24 cellular contexts compared by ENCODE assay signal in genomic region chr22:19972251-19972650, GRCh38. TPM values are rescaled to one million over a fixed set of nuclear protein-coding genes. Genes with fewer than 3 reads are reported as not detected.
DNase-seq lines count a peak whose midpoint lies in the region; ATAC-seq, FAIRE-seq and TF ChIP-seq lines count a peak whose summit lies in the region.
"Had no signal": no experiment of that assay in that cellular context is flagged by ENCODE, and none has a peak within 500 bp of the region (broad histone marks: within the 10 kb centered on the region; RNA-seq: fewer than 3 reads in every experiment).

No MANE protein-coding gene starts in this region.

- H3K36me3 Mint-ChIP-seq in activated T-cell treated with anti-CD3 and anti-CD28 coated beads, Interleukin-2, amount 50 U/mL, for 24 hours (ENCODE audit: low read depth): peaks cover 20% of the 10 kb centered on the region
- H3K36me3 Mint-ChIP-seq in activated T-cell treated with anti-CD3 and anti-CD28 coated beads, Interleukin-2, amount 50 U/mL, for 72 hours (ENCODE audit: insufficient read depth in 2 of 2): no peaks in the 10 kb centered on the region
- H3K36me3 Mint-ChIP-seq in natural killer cell: no peaks in the 10 kb centered on the region

- TF ChIP-seq POLR2A in K562 (conservative IDR thresholded peaks at IDR 0.05): no peak
- TF ChIP-seq POLR2A in thyroid gland (IDR thresholded peaks at IDR 0.05): no peak

- peak overlapping the region; percentile 50 for H3K27ac Mint-ChIP-seq in activated T-cell treated with anti-CD3 and anti-CD28 coated beads, Interleukin-2, amount 50 U/mL, for 24 hours
- no peak overlapping the region for H3K27ac Mint-ChIP-seq in activated T-cell treated with anti-CD3 and anti-CD28 coated beads, Interleukin-2, amount 50 U/mL, for 72 hours
- H3K27ac Mint-ChIP-seq in natural killer cell: peak overlapping the region; percentile 84 to 85
- H3K27ac Mint-ChIP-seq: CD8-positive, alpha-beta T cell had no signal

- H3K4me2 ChIP-seq in K562 (ENCODE audit: insufficient read depth, low read length): no peak overlapping the region

- no peak for TF ChIP-seq EP300 in K562 (IDR thresholded peaks at IDR 0.05; ENCODE audit: low read length)

- H3K27ac ChIP-seq in K562 (ENCODE audit: extremely low read depth, low read depth, low read length): no peak overlapping the region
- peak overlapping the region; percentile 27 to 46 (median 36) for H3K27ac ChIP-seq in thyroid gland
- H3K27ac ChIP-seq: HL-60, Peyer's patch had no signal

- peaks cover 18 to 86% of the 10 kb centered on the region in 2 experiments for H3K4me1 ChIP-seq in K562 (replicated peaks in 1 of 2; ENCODE audit: control insufficient read depth in 2 of 2, insufficient read depth in 2 of 2, low read length in 2 of 2)
- peaks cover 0 to 20% of the 10 kb centered on the region in 2 donors for H3K4me1 ChIP-seq in thyroid gland

- no peak for TF ChIP-seq CTCF in K562 (IDR thresholded peaks at IDR 0.05 in 2 of 3, conservative IDR thresholded peaks at IDR 0.05 in 1 of 3; ENCODE audit: insufficient read depth in 2 of 3, low read depth in 1 of 3, low read length in 3 of 3)
- no peak for TF ChIP-seq CTCF in natural killer cell (IDR thresholded peaks at IDR 0.05)
- no peak for TF ChIP-seq CTCF in thyroid gland (IDR thresholded peaks at IDR 0.05)

- 94% methylated on average over 9 of the region's 9 CpGs for WGBS in K562 (ENCODE audit: insufficient coverage, low coverage, missing lambda C conversion rate)
- 91 to 95% methylated on average over 9 of the region's 9 CpGs for WGBS in thyroid gland, 2 donors

- peaks cover 46% of the 10 kb centered on the region for H4K20me1 ChIP-seq in K562 (replicated peaks; ENCODE audit: control insufficient read depth, insufficient read depth, low read length)

- FAIRE-seq in K562 (lab: Jason Lieb, UNC): no peak
- FAIRE-seq: GM12891 had no signal

- H3K79me2 ChIP-seq in K562 (ENCODE audit: control insufficient read depth, insufficient read depth, low read length): no peaks in the 10 kb centered on the region

- no peak overlapping the region for H3K4me3 Mint-ChIP-seq in activated T-cell treated with anti-CD3 and anti-CD28 coated beads, Interleukin-2, amount 50 U/mL, for 24 hours
- H3K4me3 Mint-ChIP-seq in activated T-cell treated with anti-CD3 and anti-CD28 coated beads, Interleukin-2, amount 50 U/mL, for 72 hours: no peak overlapping the region
- peak overlapping the region; percentile 87 for H3K4me3 Mint-ChIP-seq in natural killer cell
- H3K4me3 Mint-ChIP-seq: CD8-positive, alpha-beta T cell had no signal

- peaks cover 15% of the 10 kb centered on the region for H3K4me1 Mint-ChIP-seq in activated T-cell treated with anti-CD3 and anti-CD28 coated beads, Interleukin-2, amount 50 U/mL, for 24 hours (ENCODE audit: low read depth)
- peaks cover 11% of the 10 kb centered on the region for H3K4me1 Mint-ChIP-seq in activated T-cell treated with anti-CD3 and anti-CD28 coated beads, Interleukin-2, amount 50 U/mL, for 72 hours (ENCODE audit: low read depth)
- peaks cover 42 to 55% of the 10 kb centered on the region in 2 donors for H3K4me1 Mint-ChIP-seq in natural killer cell

- ATAC-seq in activated T-cell treated with anti-CD3 and anti-CD28 coated beads, Interleukin-2, amount 50 U/mL, for 72 hours (replicated peaks in 1 of 2): no peak
- no peak for ATAC-seq in K562
- ATAC-seq in natural killer cell: no peak
- ATAC-seq: CD8-positive, alpha-beta T cell had no signal

- intact Hi-C loops in K562 (cut with micrococcal nuclease) (loop anchor here (10.0 kb wide), 2 partner anchors 263 to 323 kb away; no protein-coding TSS in a partner anchor), natural killer cell (cut with micrococcal nuclease) (loop anchor here (5.0 kb wide), 1 partner anchor 155 kb away; no protein-coding TSS in a partner anchor), thyroid gland (cut with DNase I) (loop anchor here (10.0 kb wide), 2 partner anchors 153 to 313 kb away; no protein-coding TSS in a partner anchor)

- H3K9me3 ChIP-seq in K562 (replicated peaks; ENCODE audit: control insufficient read depth, insufficient read depth, low read depth, low read length): no peaks in the 10 kb centered on the region
- no peaks in the 10 kb centered on the region for H3K9me3 ChIP-seq in thyroid gland
- H3K9me3 ChIP-seq: Peyer's patch had no signal

- H3K27me3 ChIP-seq in K562 (ENCODE audit: control insufficient read depth in 2 of 2, insufficient read depth in 2 of 2, low read length in 2 of 2): no peaks in the 10 kb centered on the region
- H3K27me3 ChIP-seq in thyroid gland: no peaks in the 10 kb centered on the region
- H3K27me3 ChIP-seq: Peyer's patch had no signal

- H3K9me3 Mint-ChIP-seq in activated T-cell treated with anti-CD3 and anti-CD28 coated beads, Interleukin-2, amount 50 U/mL, for 24 hours: no peaks in the 10 kb centered on the region
- no peaks in the 10 kb centered on the region for H3K9me3 Mint-ChIP-seq in activated T-cell treated with anti-CD3 and anti-CD28 coated beads, Interleukin-2, amount 50 U/mL, for 72 hours
- H3K9me3 Mint-ChIP-seq in natural killer cell: no peaks in the 10 kb centered on the region
- H3K9me3 Mint-ChIP-seq: CD8-positive, alpha-beta T cell had no signal

- peaks cover 21% of the 10 kb centered on the region for H3K9me1 ChIP-seq in K562 (ENCODE audit: control insufficient read depth, insufficient read depth, low read length)

- in situ Hi-C loops in K562 (cut with MboI): loop anchor here (5.0 kb wide), 3 partner anchors 40 to 155 kb away; no protein-coding TSS in a partner anchor

- H2AFZ ChIP-seq in K562 (ENCODE audit: low read depth, low read length): no peak overlapping the region

- no peak for TF ChIP-seq RAD21 in K562 (CRISPR knock-in tag; conservative IDR thresholded peaks at IDR 0.05 in 1 of 2, IDR thresholded peaks at IDR 0.05 in 1 of 2)

- H3K36me3 ChIP-seq in K562 (ENCODE audit: control insufficient read depth, insufficient read depth, low read length) (peaks cover 56% of the 10 kb centered on the region; the same call in 2 of the 3 replicates), thyroid gland (peaks cover 12 to 35% of the 10 kb centered on the region in 2 donors)

- BruUV-seq in K562 (replicated peaks; lab: Mats Ljungman, UMichigan): no TSS peak

- DNase-seq in activated T-cell treated with anti-CD3 and anti-CD28 coated beads, Interleukin-2, amount 50 U/mL, for 24 hours: no peak
- no peak for DNase-seq in activated T-cell treated with anti-CD3 and anti-CD28 coated beads, Interleukin-2, amount 50 U/mL, for 72 hours
- DNase-seq in K562 (ENCODE audit: extremely low read depth in 1 of 4, low spot score in 3 of 4) (no peak), natural killer cell (no peak), thyroid gland (peak in 1 of 2 donors; percentile 22), NCI-H446 treated with DMSO at 0.1 percent for 48 hours (lab: John Stamatoyannopoulos, UW) (no peak), NCI-H2081 (lab: John Stamatoyannopoulos, UW) (no peak), ureter (ENCODE audit: low spot score) (no peak)
- DNase-seq: 8988T; C1 segment of cervical spinal cord; CD8-positive, alpha-beta T cell; DMS153; GOT3; HCEC 1CT; IMR-90; NCI-H1105; NCI-H146; NCI-H2029; NCI-H226; NCI-H524; NCI-H774; Peyer's patch had no signal

- H3K27me3 Mint-ChIP-seq in activated T-cell treated with anti-CD3 and anti-CD28 coated beads, Interleukin-2, amount 50 U/mL, for 24 hours: no peaks in the 10 kb centered on the region
- no peaks in the 10 kb centered on the region for H3K27me3 Mint-ChIP-seq in activated T-cell treated with anti-CD3 and anti-CD28 coated beads, Interleukin-2, amount 50 U/mL, for 72 hours (ENCODE audit: low read depth)
- H3K27me3 Mint-ChIP-seq in natural killer cell (ENCODE audit: low read depth in 2 of 2): no peaks in the 10 kb centered on the region

- peak overlapping the region in 1 of 2 experiments; percentile 59; a peak in 2 of 4 replicates for H3K9ac ChIP-seq in K562 (ENCODE audit: insufficient read depth in 1 of 2, low read depth in 2 of 2, low read length in 2 of 2)

- no peak overlapping the region for H3K4me3 ChIP-seq in K562
- no peak overlapping the region for H3K4me3 ChIP-seq in thyroid gland (replicated peaks in 1 of 3)
- H3K4me3 ChIP-seq: Peyer's patch had no signal

- CTCF ChIA-PET in K562 (lab: Yijun Ruan, JAX; ENCODE audit: low intra/inter-chr PET ratio): interaction anchor here (1.1 to 4.2 kb wide), 4 partner anchors 40 to 158 kb away, joined by 3 to 109 read pairs (median 55); partner anchors contain the start of gene ZDHHC8

- POLR2A ChIA-PET in K562 (lab: Yijun Ruan, JAX): interaction anchor here (0.8 to 13.7 kb wide), 15 partner anchors 12 to 256 kb away, joined by 3 to 115 read pairs (median 4); partner anchors contain the start of genes DGCR8, RANBP1, TANGO2 and TRMT2A

RNA-seq across cellular contexts. Expression of gene TXNRD2, which starts 30.6 kb away (rescaled TPM):
- total RNA-seq in activated T-cell treated with anti-CD3 and anti-CD28 coated beads, Interleukin-2, amount 50 U/mL, for 72 hours: 10 to 100 TPM; 21.3 to 23.4 TPM
- total RNA-seq in K562 (2011; cell fraction: chromatin; rRNA removed; ENCODE audit: low replicate concordance): 156 and 367 TPM in 2 replicates
- total RNA-seq in K562 (2011; cell fraction: nucleolus; rRNA removed): 176 and 216 TPM in 2 replicates
- total RNA-seq in K562 (2011; cell fraction: nucleoplasm; rRNA removed): 160 and 165 TPM in 2 replicates
- total RNA-seq in K562 (2014; rRNA removed) (49.4 and 60.7 TPM in 2 replicates), K562 (2014; rRNA removed; fragmentation: Illumina TruSeq; extraction: Trizol) (25.1 and 32.6 TPM in 2 replicates), K562 (2015; rRNA removed; fragmentation: Illumina TruSeq; extraction: Trizol) (45.9 and 50.4 TPM in 2 replicates), K562 (2021) (78.2 and 80.2 TPM in 2 replicates), natural killer cell (10 to 100 TPM; 23.5 to 37.3 (median 24.4) TPM), thyroid gland (10 to 100 TPM; 19.5 to 34.5 (median 25.6) TPM), ureter (41.6 TPM)
- polyA plus RNA-seq in K562 (2011; rRNA removed) (50.2 and 93.6 TPM in 2 replicates), K562 (2014; fragmentation: Illumina TruSeq; extraction: Trizol) (45.0 and 66.1 TPM in 2 replicates), K562 (2014; fragmentation: Nextera tagmentation; extraction: Ambion mirVana) (1 to 10 TPM; 3.3 to 4.4 TPM), K562 (2014; rRNA removed) (52.5 and 57.0 TPM in 2 replicates)
- 84.2 and 98.0 TPM in 2 replicates for polyA plus RNA-seq in K562 (2011; cell fraction: cytosol; rRNA removed)
- polyA plus RNA-seq in K562 (2011; cell fraction: nucleus; rRNA removed): 148 and 181 TPM in 2 replicates
- polyA plus RNA-seq in K562 (2012): 83.1 and 83.5 TPM in 2 replicates
- polyA minus RNA-seq in K562 (2011; rRNA and poly(A)+ RNA removed): 44.4 and 47.5 TPM in 2 replicates
- 55.3 and 75.6 TPM in 2 replicates for polyA minus RNA-seq in K562 (2011; cell fraction: cytosol; rRNA and poly(A)+ RNA removed)
- polyA minus RNA-seq in K562 (2011; cell fraction: nucleus; rRNA and poly(A)+ RNA removed): 57.4 and 103 TPM in 2 replicates

RNA-seq across cellular contexts. Expression of gene COMT, which starts 30.7 kb away (rescaled TPM):
- total RNA-seq in activated T-cell treated with anti-CD3 and anti-CD28 coated beads, Interleukin-2, amount 50 U/mL, for 72 hours: 100 to 1,000 TPM in 1 of 2 donors, 10 to 100 TPM in 1; 97.4 to 101 TPM
- total RNA-seq in K562 (2011; cell fraction: chromatin; rRNA removed; ENCODE audit: low replicate concordance): 125 and 360 TPM in 2 replicates
- total RNA-seq in K562 (2011; cell fraction: nucleolus; rRNA removed): 500 and 649 TPM in 2 replicates
- 301 and 358 TPM in 2 replicates for total RNA-seq in K562 (2011; cell fraction: nucleoplasm; rRNA removed)
- 334 and 497 TPM in 2 replicates for total RNA-seq in K562 (2014; rRNA removed)
- 29.4 and 46.3 TPM in 2 replicates for total RNA-seq in K562 (2014; rRNA removed; fragmentation: Illumina TruSeq; extraction: Trizol)
- 155 and 156 TPM in 2 replicates for total RNA-seq in K562 (2015; rRNA removed; fragmentation: Illumina TruSeq; extraction: Trizol)
- 348 and 351 TPM in 2 replicates for total RNA-seq in K562 (2021)
- polyA plus RNA-seq in K562 (2011; rRNA removed): 185 and 498 TPM in 2 replicates
- polyA plus RNA-seq in K562 (2011; cell fraction: cytosol; rRNA removed): 652 and 657 TPM in 2 replicates
- polyA plus RNA-seq in K562 (2011; cell fraction: nucleus; rRNA removed): 321 and 432 TPM in 2 replicates
- polyA plus RNA-seq in K562 (2012): 279 and 699 TPM in 2 replicates
- polyA plus RNA-seq in K562 (2014; fragmentation: Illumina TruSeq; extraction: Trizol): 108 and 305 TPM in 2 replicates
- polyA plus RNA-seq in K562 (2014; fragmentation: Nextera tagmentation; extraction: Ambion mirVana): 10 to 100 TPM; 12.5 to 39.6 TPM
- polyA plus RNA-seq in K562 (2014; rRNA removed): 263 and 317 TPM in 2 replicates
- polyA minus RNA-seq in K562 (2011; rRNA and poly(A)+ RNA removed): 92.9 and 123 TPM in 2 replicates
- 148 and 344 TPM in 2 replicates for polyA minus RNA-seq in K562 (2011; cell fraction: cytosol; rRNA and poly(A)+ RNA removed)
- polyA minus RNA-seq in K562 (2011; cell fraction: nucleus; rRNA and poly(A)+ RNA removed): 63.8 and 154 TPM in 2 replicates
- 10 to 100 TPM; 37.5 to 56.2 (median 38.2) TPM for total RNA-seq in natural killer cell
- total RNA-seq in thyroid gland: 100 to 1,000 TPM in 3 of 4 donors, 10 to 100 TPM in 1; 92.6 to 216 (median 138) TPM
- total RNA-seq in ureter: 202 TPM

RNA-seq across cellular contexts. Expression of gene ARVCF, which starts 44.4 kb away (rescaled TPM):
- total RNA-seq in activated T-cell treated with anti-CD3 and anti-CD28 coated beads, Interleukin-2, amount 50 U/mL, for 72 hours: 1 to 10 TPM; 1.7 to 5.5 TPM
- 114 and 328 TPM in 2 replicates for total RNA-seq in K562 (2011; cell fraction: chromatin; rRNA removed; ENCODE audit: low replicate concordance)
- total RNA-seq in K562 (2011; cell fraction: nucleolus; rRNA removed): 214 and 270 TPM in 2 replicates
- 106 and 131 TPM in 2 replicates for total RNA-seq in K562 (2011; cell fraction: nucleoplasm; rRNA removed)
- total RNA-seq in K562 (2014; rRNA removed) (49.3 and 54.2 TPM in 2 replicates), K562 (2014; rRNA removed; fragmentation: Illumina TruSeq; extraction: Trizol) (2.2 and 4.5 TPM in 2 replicates), K562 (2015; rRNA removed; fragmentation: Illumina TruSeq; extraction: Trizol) (13.3 and 15.6 TPM in 2 replicates), K562 (2021) (46.5 and 50.6 TPM in 2 replicates), natural killer cell (10 to 100 TPM; 37.8 to 62.0 (median 38.7) TPM), thyroid gland (100 to 1,000 TPM in 3 of 4 donors, 10 to 100 TPM in 1; 34.5 to 123 (median 111) TPM), ureter (11.5 TPM)
- polyA plus RNA-seq in K562 (2011; rRNA removed) (35.2 and 71.6 TPM in 2 replicates), K562 (2014; fragmentation: Illumina TruSeq; extraction: Trizol) (8.0 and 15.9 TPM in 2 replicates), K562 (2014; fragmentation: Nextera tagmentation; extraction: Ambion mirVana) (under 1 TPM; 0.03 to 0.17 TPM), K562 (2014; rRNA removed) (42.5 and 97.4 TPM in 2 replicates)
- polyA plus RNA-seq in K562 (2011; cell fraction: cytosol; rRNA removed): 134 and 673 TPM in 2 replicates
- 407 and 424 TPM in 2 replicates for polyA plus RNA-seq in K562 (2011; cell fraction: nucleus; rRNA removed)
- 30.0 and 31.2 TPM in 2 replicates for polyA plus RNA-seq in K562 (2012)
- 15.1 and 15.6 TPM in 2 replicates for polyA minus RNA-seq in K562 (2011; rRNA and poly(A)+ RNA removed)
- 24.6 and 52.4 TPM in 2 replicates for polyA minus RNA-seq in K562 (2011; cell fraction: cytosol; rRNA and poly(A)+ RNA removed)
- 96.8 and 145 TPM in 2 replicates for polyA minus RNA-seq in K562 (2011; cell fraction: nucleus; rRNA and poly(A)+ RNA removed)

RNA-seq across cellular contexts. Expression of gene TANGO2, which starts 48.7 kb away (rescaled TPM):
- total RNA-seq in activated T-cell treated with anti-CD3 and anti-CD28 coated beads, Interleukin-2, amount 50 U/mL, for 72 hours: 10 to 100 TPM; 35.5 to 43.0 TPM
- total RNA-seq in K562 (2011; cell fraction: chromatin; rRNA removed; ENCODE audit: low replicate concordance): 160 and 395 TPM in 2 replicates
- total RNA-seq in K562 (2011; cell fraction: nucleolus; rRNA removed): 227 and 229 TPM in 2 replicates
- 196 and 211 TPM in 2 replicates for total RNA-seq in K562 (2011; cell fraction: nucleoplasm; rRNA removed)
- total RNA-seq in K562 (2014; rRNA removed) (70.1 and 95.8 TPM in 2 replicates), K562 (2014; rRNA removed; fragmentation: Illumina TruSeq; extraction: Trizol) (36.1 and 45.9 TPM in 2 replicates), K562 (2015; rRNA removed; fragmentation: Illumina TruSeq; extraction: Trizol) (55.8 and 57.2 TPM in 2 replicates), K562 (2021) (94.1 and 97.3 TPM in 2 replicates), natural killer cell (10 to 100 TPM; 33.3 to 53.0 (median 46.2) TPM), thyroid gland (10 to 100 TPM; 50.3 to 82.7 (median 65.2) TPM), ureter (28.8 TPM)
- polyA plus RNA-seq in K562 (2011; rRNA removed) (94.9 and 115 TPM in 2 replicates), K562 (2014; fragmentation: Illumina TruSeq; extraction: Trizol) (88.3 and 89.4 TPM in 2 replicates), K562 (2014; fragmentation: Nextera tagmentation; extraction: Ambion mirVana) (10 to 100 TPM; 15.5 to 17.5 TPM), K562 (2014; rRNA removed) (89.6 and 92.5 TPM in 2 replicates)
- 157 and 209 TPM in 2 replicates for polyA plus RNA-seq in K562 (2011; cell fraction: cytosol; rRNA removed)
- 157 and 195 TPM in 2 replicates for polyA plus RNA-seq in K562 (2011; cell fraction: nucleus; rRNA removed)
- polyA plus RNA-seq in K562 (2012): 68.2 and 73.0 TPM in 2 replicates
- 130 and 186 TPM in 2 replicates for polyA minus RNA-seq in K562 (2011; rRNA and poly(A)+ RNA removed)
- polyA minus RNA-seq in K562 (2011; cell fraction: cytosol; rRNA and poly(A)+ RNA removed): 73.2 and 76.1 TPM in 2 replicates
- 63.1 and 85.0 TPM in 2 replicates for polyA minus RNA-seq in K562 (2011; cell fraction: nucleus; rRNA and poly(A)+ RNA removed)
